In the genomic region with DNA sequence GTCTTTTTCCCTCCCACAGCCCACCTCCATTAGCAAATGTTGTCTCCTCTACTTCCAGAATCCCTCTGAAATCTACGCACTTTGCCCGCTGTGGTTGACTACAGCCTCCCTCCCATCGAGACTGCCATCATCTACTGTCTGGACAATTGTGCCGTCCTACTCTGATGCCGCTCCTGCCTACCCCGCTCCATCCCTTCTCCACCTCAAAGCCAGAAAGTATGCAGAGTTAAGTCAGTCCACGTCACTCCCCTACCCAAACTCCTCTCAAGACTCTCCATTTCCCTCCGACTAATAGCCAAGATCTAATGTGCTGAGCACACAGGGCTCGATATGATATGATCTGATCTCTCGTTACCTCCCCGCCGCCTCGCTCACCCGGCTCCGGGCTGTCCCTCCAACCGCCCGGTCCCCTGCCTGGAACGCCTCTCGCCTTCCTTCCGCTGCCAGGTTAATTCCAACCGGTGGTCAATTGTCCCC, we compare ENCODE assay signal across 7 cellular contexts.
A peak's percentile ranks its signal among the peaks of the same experiment; 100 is the strongest.
DNase-seq lines count a peak whose midpoint lies in the region; ATAC-seq and TF ChIP-seq lines count a peak whose summit lies in the region.

No MANE protein-coding gene starts in this region.

- no peak for DNase-seq in choroid plexus epithelial cell (ENCODE audit: low read depth)
- DNase-seq in NCI-H1105 treated with DMSO at 0.1 percent for 48 hours (lab: John Stamatoyannopoulos, UW) = no peak
- no peak for DNase-seq in retina
- no peak for DNase-seq in activated CD4-positive, CD25-positive, alpha-beta regulatory T cell treated with anti-CD3 and anti-CD28 coated beads, Interleukin-2, amount 50 U/mL, for 72 hours

- peaks cover 16% of the 10 kb centered on the region for H4K20me1 ChIP-seq in Loucy (ENCODE audit: insufficient read depth, low read length, poor library complexity, severe bottlenecking)

- H3K4me3 ChIP-seq in Loucy (ENCODE audit: low read length, poor library complexity, severe bottlenecking) = peak overlapping the region; percentile 100
- H3K4me3 ChIP-seq in choroid plexus epithelial cell (ENCODE audit: low read depth, low read length) = peak overlapping the region; percentile 94
- peak overlapping the region; percentile 89 for H3K4me3 ChIP-seq in mucosa of stomach (ENCODE audit: low read length)

- H3K9ac ChIP-seq in Loucy (ENCODE audit: low read depth, low read length, poor library complexity, severe bottlenecking) = peak overlapping the region; percentile 85
- peak overlapping the region; percentile 82 for H3K9ac ChIP-seq in mucosa of stomach (ENCODE audit: low read length)

- H3F3A ChIP-seq in Loucy (ENCODE audit: low read depth) = no peaks in the 10 kb centered on the region

- H3K4me2 ChIP-seq in Loucy (ENCODE audit: low read depth, low read length, poor library complexity, severe bottlenecking) = peak overlapping the region; percentile 92

- H3K27me3 ChIP-seq in Loucy (ENCODE audit: insufficient read depth, low read length, poor library complexity, severe bottlenecking) (no peaks in the 10 kb centered on the region), mucosa of stomach (ENCODE audit: control insufficient read depth, insufficient read depth, low read length) (no peaks in the 10 kb centered on the region)

- H3K36me3 ChIP-seq in Loucy (ENCODE audit: insufficient read depth, low read length) (no peaks in the 10 kb centered on the region), mucosa of stomach (ENCODE audit: control insufficient read depth, insufficient read depth, low read length) (no peaks in the 10 kb centered on the region)

- H3K79me2 ChIP-seq in Loucy (ENCODE audit: insufficient read depth, low read length) = peaks cover 26% of the 10 kb centered on the region

- H2AFZ ChIP-seq in Loucy (ENCODE audit: low read length) = peak overlapping the region; percentile 75; the same call in 1 of the 2 replicates

- no peaks in the 10 kb centered on the region for H3K9me2 ChIP-seq in Loucy (replicated peaks; ENCODE audit: low read depth, low read length)

- ATAC-seq in GM21447 (IDR thresholded peaks at IDR 0.05; ENCODE audit: unreplicated experiment) = peak; percentile 9

- H3K9me3 ChIP-seq in Loucy (ENCODE audit: insufficient read depth, low read depth, low read length) = no peaks in the 10 kb centered on the region
- no peaks in the 10 kb centered on the region for H3K9me3 ChIP-seq in mucosa of stomach (ENCODE audit: control insufficient read depth, low read length)

- TF ChIP-seq CTCF in Loucy (conservative IDR thresholded peaks at IDR 0.05; ENCODE audit: low read length) (no peak), choroid plexus epithelial cell (conservative IDR thresholded peaks at IDR 0.05; ENCODE audit: low read depth, low read length) (no peak)

- H3K4me1 ChIP-seq in Loucy (ENCODE audit: insufficient read depth, low read length, poor library complexity, severe bottlenecking) = peaks cover 11% of the 10 kb centered on the region
- peaks cover 13% of the 10 kb centered on the region for H3K4me1 ChIP-seq in mucosa of stomach (ENCODE audit: control insufficient read depth, insufficient read depth, low read length)
